8 cellular contexts compared by ENCODE assay signal in the genomic region with DNA sequence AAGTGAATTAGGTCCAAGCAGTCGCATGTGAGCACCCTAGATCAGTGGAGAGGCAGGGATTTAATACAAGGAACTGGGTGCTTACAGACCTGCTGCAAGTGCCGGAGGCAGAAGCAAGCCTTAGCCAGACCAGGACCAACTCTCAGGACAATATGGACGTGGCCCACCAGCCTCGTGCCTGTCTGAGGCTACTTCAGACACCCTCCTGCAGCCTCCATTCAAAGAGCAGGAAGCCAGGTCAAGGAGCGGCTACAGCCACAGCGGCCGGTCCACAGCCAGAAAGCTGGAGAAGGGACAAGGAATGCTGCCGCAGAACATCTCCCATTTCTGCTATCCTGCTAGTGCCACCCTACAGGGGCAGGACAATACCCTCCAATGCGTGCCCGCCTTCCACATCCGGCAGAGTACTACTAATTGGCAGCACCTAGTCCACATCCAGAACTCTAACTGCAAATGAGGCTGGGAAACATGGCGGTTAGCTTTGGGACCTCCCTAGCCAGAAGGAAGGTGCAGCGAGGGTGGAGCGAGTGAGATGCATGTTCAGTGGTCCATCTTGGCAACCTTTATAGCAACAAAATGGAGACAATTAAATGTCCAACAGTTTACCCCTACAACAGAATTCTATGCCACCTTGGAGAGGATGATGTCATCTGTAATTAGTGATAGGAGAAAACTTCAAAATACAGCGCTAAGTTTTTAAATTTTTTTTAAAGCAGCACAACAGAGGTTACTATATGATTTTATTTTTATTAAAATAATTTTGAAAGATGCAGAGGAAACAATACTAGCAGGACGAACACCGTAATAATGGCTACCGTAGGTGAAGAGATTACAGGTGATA. TPM values are rescaled to one million over a fixed set of nuclear protein-coding genes. Genes with fewer than 3 reads are reported as not detected.
A peak's percentile ranks its signal among the peaks of the same experiment; 100 is the strongest.
DNase-seq lines count a peak whose midpoint lies in the region; ATAC-seq and TF ChIP-seq lines count a peak whose summit lies in the region.

No MANE protein-coding gene starts in this region.

- CTCF ChIA-PET in RWPE1 (lab: Yijun Ruan, JAX), result no interaction called here

- H3K36me3 Mint-ChIP-seq in IgD-negative memory B cell, result peaks cover 3% of the 10 kb centered on the region
- H3K36me3 Mint-ChIP-seq in natural killer cell treated with Interleukin-12 subunit alpha and Interleukin-12 subunit beta and Interleukin-15 and Interleukin-18, amount 100 ng/mL, for 72 hours, result no peaks in the 10 kb centered on the region

- H4K20me1 ChIP-seq in BLaER1 treated with 17β-estradiol and CSF1 and Interleukin-3, amounts not matched to agents 10 nM and 100 nM, result peaks cover 0 to 21% (median 7%) of the 10 kb centered on the region in 11 experiments; a peak in 8 of 22 replicates

- peaks cover 0 to under 1% (median 0%) of the 10 kb centered on the region in 11 experiments; a peak in 1 of 22 replicates for H3K9me3 ChIP-seq in BLaER1 treated with 17β-estradiol and CSF1 and Interleukin-3, amounts not matched to agents 10 nM and 100 nM (replicated peaks in 1 of 11)
- H3K9me3 ChIP-seq in colonic mucosa, result no peaks in the 10 kb centered on the region

- H3K4me2 ChIP-seq in BLaER1 treated with 17β-estradiol and CSF1 and Interleukin-3, amounts not matched to agents 10 nM and 100 nM, result peak overlapping the region in 10 of 11 experiments; percentile 75 to 99 (median 94); a peak in 17 of 22 replicates

- H3K4me3 Mint-ChIP-seq in IgD-negative memory B cell, result peak overlapping the region; percentile 91 to 98 (median 96)
- peak overlapping the region; percentile 91 for H3K4me3 Mint-ChIP-seq in natural killer cell treated with Interleukin-12 subunit alpha and Interleukin-12 subunit beta and Interleukin-15 and Interleukin-18, amount 100 ng/mL, for 72 hours

- peaks cover 10 to 23% (median 13%) of the 10 kb centered on the region in 11 experiments for H3K36me3 ChIP-seq in BLaER1 treated with 17β-estradiol and CSF1 and Interleukin-3, amounts not matched to agents 10 nM and 100 nM
- no peaks in the 10 kb centered on the region for H3K36me3 ChIP-seq in colonic mucosa

- DNase-seq in colonic mucosa, result no peak
- DNase-seq in natural killer cell treated with Interleukin-12 subunit alpha and Interleukin-12 subunit beta and Interleukin-15 and Interleukin-18, amount 100 ng/mL, for 72 hours (ENCODE audit: low spot score), result no peak
- DNase-seq in NOMO-1 treated with DMSO at 0.1 percent for 48 hours (lab: John Stamatoyannopoulos, UW; ENCODE audit: unreplicated experiment), result no peak
- no peak for DNase-seq in RWPE1 (ENCODE audit: low spot score)

- H3K9ac ChIP-seq in BLaER1 treated with 17β-estradiol and CSF1 and Interleukin-3, amounts not matched to agents 10 nM and 100 nM, result no peak overlapping the region; a peak in 1 of 22 replicates
- no peak overlapping the region for H3K9ac ChIP-seq in colonic mucosa (ENCODE audit: low read depth in 2 of 2, low read length in 2 of 2)

- H3K4me1 ChIP-seq in BLaER1 treated with 17β-estradiol and CSF1 and Interleukin-3, amounts not matched to agents 10 nM and 100 nM, result peaks cover 15 to 26% (median 21%) of the 10 kb centered on the region in 10 experiments
- no peaks in the 10 kb centered on the region for H3K4me1 ChIP-seq in colonic mucosa

- intact Hi-C loops in colonic mucosa (cut with DNase I), result no loop called here

- H3K9me3 Mint-ChIP-seq in IgD-negative memory B cell, result no peaks in the 10 kb centered on the region
- H3K9me3 Mint-ChIP-seq in natural killer cell treated with Interleukin-12 subunit alpha and Interleukin-12 subunit beta and Interleukin-15 and Interleukin-18, amount 100 ng/mL, for 72 hours, result no peaks in the 10 kb centered on the region

- H3K4me3 ChIP-seq in BLaER1 treated with 17β-estradiol and CSF1 and Interleukin-3, amounts not matched to agents 10 nM and 100 nM, result peak overlapping the region in 4 of 10 experiments; percentile 70 to 86 (median 78); a peak in 7 of 20 replicates
- H3K4me3 ChIP-seq in colonic mucosa, result peak overlapping the region; percentile 85

- H3K4me1 Mint-ChIP-seq in IgD-negative memory B cell, result peaks cover 11 to 15% (median 14%) of the 10 kb centered on the region in 3 donors
- H3K4me1 Mint-ChIP-seq in natural killer cell treated with Interleukin-12 subunit alpha and Interleukin-12 subunit beta and Interleukin-15 and Interleukin-18, amount 100 ng/mL, for 72 hours (ENCODE audit: low read depth in 2 of 2), result peaks cover 15 to 17% of the 10 kb centered on the region in 2 donors

- peaks cover 2% of the 10 kb centered on the region for H3K27me3 Mint-ChIP-seq in IgD-negative memory B cell
- H3K27me3 Mint-ChIP-seq in natural killer cell treated with Interleukin-12 subunit alpha and Interleukin-12 subunit beta and Interleukin-15 and Interleukin-18, amount 100 ng/mL, for 72 hours, result peaks cover 4 to 7% of the 10 kb centered on the region in 2 donors

- peak overlapping the region in 2 of 3 donors; percentile 9 to 94 for H3K27ac Mint-ChIP-seq in IgD-negative memory B cell
- H3K27ac Mint-ChIP-seq in natural killer cell treated with Interleukin-12 subunit alpha and Interleukin-12 subunit beta and Interleukin-15 and Interleukin-18, amount 100 ng/mL, for 72 hours, result no peak overlapping the region

- no peak overlapping the region for H3K27ac ChIP-seq in BLaER1 treated with 17β-estradiol and CSF1 and Interleukin-3, amounts not matched to agents 10 nM and 100 nM
- H3K27ac ChIP-seq in colonic mucosa (no peak overlapping the region), RWPE1 (no peak overlapping the region)

- H3K27me3 ChIP-seq in BLaER1 treated with 17β-estradiol and CSF1 and Interleukin-3, amounts not matched to agents 10 nM and 100 nM, result no peaks in the 10 kb centered on the region
- no peaks in the 10 kb centered on the region for H3K27me3 ChIP-seq in colonic mucosa

- POLR2A ChIA-PET in RWPE1 (lab: Yijun Ruan, JAX; ENCODE audit: low non-redundant PET), result no interaction called here

- no peak for ATAC-seq in natural killer cell treated with Interleukin-12 subunit alpha and Interleukin-12 subunit beta and Interleukin-15 and Interleukin-18, amount 100 ng/mL, for 72 hours
- ATAC-seq in HG02938 (IDR thresholded peaks at IDR 0.05; ENCODE audit: unreplicated experiment) (no peak), HG02678 (IDR thresholded peaks at IDR 0.05; ENCODE audit: unreplicated experiment) (no peak)

- TF ChIP-seq CTCF in colonic mucosa (IDR thresholded peaks at IDR 0.05) (no peak), RWPE1 (conservative IDR thresholded peaks at IDR 0.05; ENCODE audit: low read depth) (no peak)

RNA-seq across cellular contexts. Expression of gene ALDH1B1, which starts 1.0 kb away (rescaled TPM):
- polyA plus RNA-seq in IgD-negative memory B cell, result 9.6 TPM
- 10 to 100 TPM; 58.7 to 89.9 TPM for total RNA-seq in colonic mucosa
- total RNA-seq in natural killer cell treated with Interleukin-12 subunit alpha and Interleukin-12 subunit beta and Interleukin-15 and Interleukin-18, amount 100 ng/mL, for 72 hours, result 10 to 100 TPM; 16.7 to 25.6 TPM

RNA-seq across cellular contexts. Expression of gene IGFBPL1, which starts 32.8 kb away (rescaled TPM):
- polyA plus RNA-seq in IgD-negative memory B cell, result not detected
- 1 to 10 TPM in 1 of 2 donors, under 1 TPM in 1; 0.82 to 1.3 TPM for total RNA-seq in colonic mucosa
- total RNA-seq in natural killer cell treated with Interleukin-12 subunit alpha and Interleukin-12 subunit beta and Interleukin-15 and Interleukin-18, amount 100 ng/mL, for 72 hours, result not detected

Comparison
In these comparisons a context has a peak if more than half of its experiments do, and no peak if none do; other contexts are left out.
1. H3K27ac Mint-ChIP-seq: peak in IgD-negative memory B cell (2 of 3); none in natural killer cell treated with Interleukin-12 subunit alpha and Interleukin-12 subunit beta and Interleukin-15 and Interleukin-18, amount 100 ng/mL, for 72 hours (0 of 2).